ENCODE assay signal across 1 cellular context in genomic region chr6:129709909-129710721, GRCh38.
TF ChIP-seq lines count a peak whose summit lies in the region.

Gene ARHGAP18 (minus strand): TSS chr6:129710177. CDS start chr6:129710136, 41 bp downstream.

TF ChIP-seq in HepG2, 621 proteins besides CTCF, POLR2A, EP300 and RAD21 (continued from another document and continues in another):
- no peak for TF ChIP-seq NR2F6 (IDR thresholded peaks at IDR 0.05)
- TF ChIP-seq NR2F6 (CRISPR knock-in tag; IDR thresholded peaks at IDR 0.05), result peak; percentile 25; the same call in 1 of the 2 replicates
- peak; percentile 90; the same call in 1 of the 2 replicates for TF ChIP-seq ZNF589 (CRISPR knock-in tag; conservative IDR thresholded peaks at IDR 0.05)
- peak; percentile 87 for TF ChIP-seq ZFP91 (CRISPR knock-in tag; IDR thresholded peaks at IDR 0.05; ENCODE audit: borderline replicate concordance)
- peak; percentile 50 for TF ChIP-seq ARID3A (IDR thresholded peaks at IDR 0.05; ENCODE audit: low read depth, low read length)
- TF ChIP-seq TCF12 (IDR thresholded peaks at IDR 0.05), result no peak
- TF ChIP-seq TCF12 (CRISPR knock-in tag; IDR thresholded peaks at IDR 0.05), result 0 out of 2 replicates have a peak, but pooled peaks have one; percentile 51
- TF ChIP-seq ZNF281 (CRISPR knock-in tag; IDR thresholded peaks at IDR 0.05; ENCODE audit: borderline replicate concordance), result no peak; the same call in 1 of the 2 replicates
- no peak for TF ChIP-seq ZNF770 (CRISPR knock-in tag; IDR thresholded peaks at IDR 0.05)
- TF ChIP-seq SMAD9 (CRISPR knock-in tag; IDR thresholded peaks at IDR 0.05), result no peak
- peak; percentile 40; the same call in 1 of the 2 replicates for TF ChIP-seq ESRRA (CRISPR knock-in tag; IDR thresholded peaks at IDR 0.05; ENCODE audit: low read depth)
- peak; percentile 79; the same call in 1 of the 2 replicates for TF ChIP-seq KDM5B (CRISPR knock-in tag; IDR thresholded peaks at IDR 0.05; ENCODE audit: borderline replicate concordance)
- TF ChIP-seq GZF1 (CRISPR knock-in tag; IDR thresholded peaks at IDR 0.05), result peak; percentile 54; the same call in 1 of the 2 replicates
- no peak for TF ChIP-seq ZHX2 (IDR thresholded peaks at IDR 0.05; ENCODE audit: low read depth)
- TF ChIP-seq ZHX2 (CRISPR knock-in tag; IDR thresholded peaks at IDR 0.05; ENCODE audit: borderline replicate concordance), result peak; percentile 20; the same call in 1 of the 2 replicates
- TF ChIP-seq REXO4 (CRISPR knock-in tag; IDR thresholded peaks at IDR 0.05; ENCODE audit: borderline replicate concordance), result no peak
- 0 out of 2 replicates have a peak, but pooled peaks have one; percentile 27 for TF ChIP-seq ZBTB34 (CRISPR knock-in tag; IDR thresholded peaks at IDR 0.05)
- TF ChIP-seq ZNF720 (CRISPR knock-in tag; IDR thresholded peaks at IDR 0.05), result no peak
- peak; percentile 97 for TF ChIP-seq ZNF614 (CRISPR knock-in tag; IDR thresholded peaks at IDR 0.05; ENCODE audit: borderline replicate concordance)
- peak; percentile 91 for TF ChIP-seq ZNF652 (CRISPR knock-in tag; IDR thresholded peaks at IDR 0.05; ENCODE audit: borderline replicate concordance, low read depth)
- no peak for TF ChIP-seq MBNL3 (CRISPR knock-in tag; conservative IDR thresholded peaks at IDR 0.05)
- no peak; the same call in 1 of the 2 replicates for TF ChIP-seq ZNF33A (CRISPR knock-in tag; IDR thresholded peaks at IDR 0.05; ENCODE audit: borderline replicate concordance)
- TF ChIP-seq ZNF580 (CRISPR knock-in tag; IDR thresholded peaks at IDR 0.05; ENCODE audit: borderline replicate concordance, low read depth), result peak; percentile 86
- TF ChIP-seq ZSCAN5A (CRISPR knock-in tag; IDR thresholded peaks at IDR 0.05; ENCODE audit: borderline replicate concordance), result peak; percentile 33; the same call in 1 of the 2 replicates
- 0 out of 2 replicates have a peak, but pooled peaks have one; percentile 24 for TF ChIP-seq TBX3 (IDR thresholded peaks at IDR 0.05; ENCODE audit: borderline replicate concordance)
- peak; percentile 70; the same call in 1 of the 2 replicates for TF ChIP-seq POGK (CRISPR knock-in tag; conservative IDR thresholded peaks at IDR 0.05)
- TF ChIP-seq ZNF724P (CRISPR knock-in tag; IDR thresholded peaks at IDR 0.05; ENCODE audit: borderline replicate concordance), result peak; percentile 83; the same call in 1 of the 2 replicates
- TF ChIP-seq TCF7L2 (IDR thresholded peaks at IDR 0.05; ENCODE audit: low read depth, low read length), result no peak
- no peak for TF ChIP-seq FIP1L1 (IDR thresholded peaks at IDR 0.05; ENCODE audit: borderline replicate concordance, insufficient read depth, low read depth, low read length)
- TF ChIP-seq ZNF562 (CRISPR knock-in tag; IDR thresholded peaks at IDR 0.05; ENCODE audit: borderline replicate concordance), result no peak
